ENCODE assay signal across 10 cellular contexts in the genomic region with DNA sequence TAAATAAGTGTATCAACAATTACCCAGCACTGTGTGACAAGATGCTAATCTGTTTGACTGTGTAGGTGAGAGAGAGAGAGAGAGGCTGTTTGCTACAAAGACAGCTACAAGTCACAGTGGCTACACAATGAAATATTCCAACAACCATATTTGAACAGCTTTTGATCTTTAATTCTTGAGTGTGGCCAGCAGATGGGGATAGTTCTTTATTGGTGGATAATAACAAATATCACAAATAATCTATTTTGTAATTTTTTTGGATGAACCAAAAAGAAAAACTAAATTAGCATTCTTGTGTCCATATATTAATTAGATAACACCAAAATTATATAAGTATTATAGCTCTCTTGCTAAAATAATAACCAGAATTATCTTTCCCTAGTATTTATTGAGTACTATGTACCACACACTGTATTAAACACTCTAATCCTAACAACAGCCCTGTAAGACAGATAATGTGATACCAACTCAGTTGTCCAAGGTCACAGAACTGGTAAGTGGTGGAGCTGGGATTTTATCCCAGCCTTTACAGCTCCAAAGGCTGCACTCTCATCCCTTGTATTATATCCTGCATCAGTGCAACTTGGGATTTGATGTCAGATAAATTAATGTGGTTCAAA.
DNase-seq lines count a peak whose midpoint lies in the region; ATAC-seq and TF ChIP-seq lines count a peak whose summit lies in the region.
"Had no signal": no experiment of that assay in that cellular context is flagged by ENCODE, and none has a peak within 500 bp of the region (broad histone marks: within the 10 kb centered on the region; RNA-seq: fewer than 3 reads in every experiment).

No MANE protein-coding gene starts in this region.

- no peaks in the 10 kb centered on the region for H3K4me1 Mint-ChIP-seq in stimulated activated effector memory CD8-positive, alpha-beta T cell treated with anti-CD3 and anti-CD28 coated beads, Interleukin-12 subunit alpha, Interleukin-12 subunit beta, amount 100 ng/mL, for 72 hours
- H3K4me1 Mint-ChIP-seq: naive B cell had no signal

- DNase-seq in DMS153 treated with DMSO at 0.1 percent for 48 hours (lab: John Stamatoyannopoulos, UW; ENCODE audit: unreplicated experiment) (peak; percentile 34), DMS153 (lab: John Stamatoyannopoulos, UW) (no peak), NCI-H146 treated with DMSO at 0.1 percent for 48 hours (lab: John Stamatoyannopoulos, UW; ENCODE audit: unreplicated experiment) (peak; percentile 63), cardiac fibroblast (ENCODE audit: low read depth in 2 of 2) (peak; percentile 65 to 67), osteoblast (ENCODE audit: insufficient read length, low spot score, missing footprints) (no peak), UCSD-AML1 (lab: John Stamatoyannopoulos, UW; ENCODE audit: unreplicated experiment) (no peak), suprapubic skin (ENCODE audit: low spot score in 2 of 2) (no peak)
- no peak for DNase-seq in stimulated activated effector memory CD8-positive, alpha-beta T cell treated with anti-CD3 and anti-CD28 coated beads, Interleukin-12 subunit alpha, Interleukin-12 subunit beta, amount 100 ng/mL, for 72 hours (ENCODE audit: low spot score in 2 of 2)
- DNase-seq: naive B cell had no signal

- H4K20me1 ChIP-seq in osteoblast (ENCODE audit: insufficient read depth, low read length), result no peaks in the 10 kb centered on the region
- H4K20me1 ChIP-seq: BLaER1 had no signal

- no peak for TF ChIP-seq POLR2A in suprapubic skin (IDR thresholded peaks at IDR 0.05)

- peaks cover under 1% of the 10 kb centered on the region for H3K4me1 ChIP-seq in osteoblast (ENCODE audit: insufficient read depth, low read length)
- H3K4me1 ChIP-seq in suprapubic skin, result no peaks in the 10 kb centered on the region
- H3K4me1 ChIP-seq: BLaER1 had no signal

- H3K36me3 ChIP-seq in osteoblast (ENCODE audit: insufficient read depth, low read length) (no peaks in the 10 kb centered on the region), suprapubic skin (no peaks in the 10 kb centered on the region)
- H3K36me3 ChIP-seq: BLaER1 had no signal

- no peaks in the 10 kb centered on the region for H3K36me3 Mint-ChIP-seq in stimulated activated effector memory CD8-positive, alpha-beta T cell treated with anti-CD3 and anti-CD28 coated beads, Interleukin-12 subunit alpha, Interleukin-12 subunit beta, amount 100 ng/mL, for 72 hours
- H3K36me3 Mint-ChIP-seq: naive B cell had no signal

- no peak overlapping the region for H3K4me2 ChIP-seq in osteoblast (ENCODE audit: insufficient read depth, low read length)
- H3K4me2 ChIP-seq: BLaER1 had no signal

- TF ChIP-seq EP300 in suprapubic skin (IDR thresholded peaks at IDR 0.05), result no peak

- peak; percentile 43 for TF ChIP-seq CTCF in cardiac fibroblast (IDR thresholded peaks at IDR 0.05; ENCODE audit: low read depth, low read length)
- TF ChIP-seq CTCF in osteoblast (IDR thresholded peaks at IDR 0.05; ENCODE audit: extremely low read depth, low read depth, low read length), result peak; percentile 58
- TF ChIP-seq CTCF in suprapubic skin (IDR thresholded peaks at IDR 0.05), result no peak

- H3K4me3 ChIP-seq in cardiac fibroblast (replicated peaks in 1 of 2; ENCODE audit: low read depth in 2 of 2, low read length in 2 of 2), result no peak overlapping the region
- no peak overlapping the region for H3K4me3 ChIP-seq in osteoblast (ENCODE audit: insufficient read depth, low read length)
- H3K4me3 ChIP-seq in suprapubic skin, result no peak overlapping the region
- H3K4me3 ChIP-seq: BLaER1 had no signal

- H3K9me3 ChIP-seq in osteoblast (ENCODE audit: low read depth, low read length) (no peaks in the 10 kb centered on the region), suprapubic skin (no peaks in the 10 kb centered on the region)
- H3K9me3 ChIP-seq: BLaER1 had no signal

- H3K79me2 ChIP-seq in osteoblast (ENCODE audit: insufficient read depth, low read length), result no peaks in the 10 kb centered on the region

- H3K4me3 Mint-ChIP-seq in stimulated activated effector memory CD8-positive, alpha-beta T cell treated with anti-CD3 and anti-CD28 coated beads, Interleukin-12 subunit alpha, Interleukin-12 subunit beta, amount 100 ng/mL, for 72 hours, result no peak overlapping the region
- H3K4me3 Mint-ChIP-seq: naive B cell had no signal

- H3K27ac ChIP-seq in osteoblast (ENCODE audit: low read depth, low read length), result no peak overlapping the region
- H3K27ac ChIP-seq in suprapubic skin, result no peak overlapping the region
- H3K27ac ChIP-seq: BLaER1 had no signal

- no peaks in the 10 kb centered on the region for H3K9me3 Mint-ChIP-seq in stimulated activated effector memory CD8-positive, alpha-beta T cell treated with anti-CD3 and anti-CD28 coated beads, Interleukin-12 subunit alpha, Interleukin-12 subunit beta, amount 100 ng/mL, for 72 hours

- H3K27ac Mint-ChIP-seq in stimulated activated effector memory CD8-positive, alpha-beta T cell treated with anti-CD3 and anti-CD28 coated beads, Interleukin-12 subunit alpha, Interleukin-12 subunit beta, amount 100 ng/mL, for 72 hours, result no peak overlapping the region

- peak overlapping the region; percentile 43 for H2AFZ ChIP-seq in osteoblast (ENCODE audit: low read length)

- H3K27me3 ChIP-seq in osteoblast (ENCODE audit: insufficient read depth, low read length) (no peaks in the 10 kb centered on the region), suprapubic skin (no peaks in the 10 kb centered on the region)
- H3K27me3 ChIP-seq: BLaER1 had no signal

- no peak for ATAC-seq in stimulated activated effector memory CD8-positive, alpha-beta T cell treated with anti-CD3 and anti-CD28 coated beads, Interleukin-12 subunit alpha, Interleukin-12 subunit beta, amount 100 ng/mL, for 72 hours

Comparison
In these comparisons a context has a peak if more than half of its experiments do, and no peak if none do; other contexts are left out.
1. DNase-seq: peak in DMS153 treated with DMSO at 0.1 percent for 48 hours (single experiment), NCI-H146 treated with DMSO at 0.1 percent for 48 hours (single experiment) and cardiac fibroblast (2 of 2); none in DMS153 (single experiment), osteoblast (single experiment), UCSD-AML1 (single experiment), suprapubic skin (0 of 2) and stimulated activated effector memory CD8-positive, alpha-beta T cell treated with anti-CD3 and anti-CD28 coated beads, Interleukin-12 subunit alpha, Interleukin-12 subunit beta, amount 100 ng/mL, for 72 hours (0 of 2).
2. CTCF ChIP-seq: peak in cardiac fibroblast (single experiment) and osteoblast (single experiment); none in suprapubic skin (0 of 2).